Comparison of ENCODE assay signal across 10 cellular contexts in genomic region chr3:108131795-108132134, GRCh38. TPM values are rescaled to one million over a fixed set of nuclear protein-coding genes. Genes with fewer than 3 reads are reported as not detected.
DNase-seq lines count a peak whose midpoint lies in the region; ATAC-seq and TF ChIP-seq lines count a peak whose summit lies in the region.
"Had no signal": no experiment of that assay in that cellular context is flagged by ENCODE, and none has a peak within 500 bp of the region (broad histone marks: within the 10 kb centered on the region; RNA-seq: fewer than 3 reads in every experiment).

No MANE protein-coding gene starts in this region.

- H3K79me1 ChIP-seq in H9 (ENCODE audit: insufficient read depth, low read depth, low read length, poor library complexity, severe bottlenecking), result no peaks in the 10 kb centered on the region

- H3K56ac ChIP-seq in H9 (ENCODE audit: insufficient read length, low read depth, low read length), result no peak overlapping the region

- peak overlapping the region; percentile 91 for H3K4me3 Mint-ChIP-seq in activated T-helper 17 cell treated with anti-CD3 and anti-CD28 coated beads, Interleukin-2, amount 50 U/mL, for 72 hours
- H3K4me3 Mint-ChIP-seq in H9 (no peak overlapping the region), endothelial cell (ENCODE audit: unreplicated experiment) (no peak overlapping the region)

- H3K4me1 ChIP-seq in neutrophil (ENCODE audit: control insufficient read depth in 1 of 2, insufficient read depth in 1 of 2, low read depth in 1 of 2, low read length in 1 of 2) (peaks cover 42 to 46% of the 10 kb centered on the region in 2 experiments), H9 (ENCODE audit: insufficient read depth, low read length) (no peaks in the 10 kb centered on the region)

- no CpG with 5 or more reads among the region's 4 CpGs for WGBS in H9 (ENCODE audit: extremely low coverage, insufficient read length, low lambda C conversion rate)

- H3K4me3 ChIP-seq in neutrophil (ENCODE audit: low read depth in 1 of 2, low read length in 1 of 2), result peak overlapping the region; percentile 57 to 60

- H2BK20ac ChIP-seq in H9 (ENCODE audit: low read depth, low read length, poor library complexity, severe bottlenecking), result no peak overlapping the region

- no peak overlapping the region for H2BK15ac ChIP-seq in H9 (ENCODE audit: low read depth, low read length)

- H3K9me3 ChIP-seq in neutrophil, result no peaks in the 10 kb centered on the region
- no peaks in the 10 kb centered on the region for H3K9me3 ChIP-seq in H9 (ENCODE audit: control insufficient read depth, low read depth, low read length)

- no peak overlapping the region for H3K14ac ChIP-seq in H9 (ENCODE audit: insufficient read depth, low read length)

- H2BK120ac ChIP-seq in H9 (ENCODE audit: low read depth, low read length, poor library complexity, severe bottlenecking), result no peak overlapping the region

- no peak overlapping the region for H3K9ac ChIP-seq in H9 (ENCODE audit: extremely low read depth, insufficient read length, low read length)

- no peak overlapping the region for H3K23ac ChIP-seq in H9 (ENCODE audit: insufficient read length, low read depth, low read length)

- H2AFZ ChIP-seq in H9 (ENCODE audit: low read length), result no peak overlapping the region

- no peaks in the 10 kb centered on the region for H3K27me3 Mint-ChIP-seq in activated T-helper 17 cell treated with anti-CD3 and anti-CD28 coated beads, Interleukin-2, amount 50 U/mL, for 72 hours
- no peaks in the 10 kb centered on the region for H3K27me3 Mint-ChIP-seq in H9 (ENCODE audit: low read depth)
- no peaks in the 10 kb centered on the region for H3K27me3 Mint-ChIP-seq in endothelial cell (ENCODE audit: unreplicated experiment)
- H3K27me3 Mint-ChIP-seq: progenitor cell of endocrine pancreas had no signal

- no peak overlapping the region for H2BK5ac ChIP-seq in H9 (ENCODE audit: insufficient read length, low read length)

- H3K9me3 Mint-ChIP-seq in activated T-helper 17 cell treated with anti-CD3 and anti-CD28 coated beads, Interleukin-2, amount 50 U/mL, for 72 hours, result peaks cover 10% of the 10 kb centered on the region
- no peaks in the 10 kb centered on the region for H3K9me3 Mint-ChIP-seq in H9
- no peaks in the 10 kb centered on the region for H3K9me3 Mint-ChIP-seq in endothelial cell (ENCODE audit: unreplicated experiment)

- DNase-seq in NOMO-1 (lab: John Stamatoyannopoulos, UW; ENCODE audit: unreplicated experiment in 2 of 2) (peak; percentile 60 to 84), NOMO-1 treated with dmso at 0.1 percent for 144 hours (lab: John Stamatoyannopoulos, UW; ENCODE audit: unreplicated experiment) (no peak), M059J (ENCODE audit: low read depth) (peak; percentile 27), H9 (no peak), endothelial cell (ENCODE audit: low spot score) (no peak), AG08395 (ENCODE audit: low spot score) (no peak)

- H3K79me2 ChIP-seq in H9 (ENCODE audit: insufficient read depth, low read length), result no peaks in the 10 kb centered on the region

- H3K36me3 ChIP-seq in neutrophil, result no peaks in the 10 kb centered on the region

- H4K91ac ChIP-seq in H9 (ENCODE audit: insufficient read length, low read depth, low read length), result no peak overlapping the region

- H3K4ac ChIP-seq in H9 (ENCODE audit: low read depth, low read length), result no peak overlapping the region

- H3K27ac ChIP-seq in neutrophil (peak overlapping the region; percentile 80), H9 (ENCODE audit: insufficient read length, low read depth, low read length) (no peak overlapping the region)
- H3K27ac ChIP-seq: 22Rv1 had no signal

- H3K36me3 Mint-ChIP-seq in activated T-helper 17 cell treated with anti-CD3 and anti-CD28 coated beads, Interleukin-2, amount 50 U/mL, for 72 hours (ENCODE audit: low read depth), result peaks cover 97% of the 10 kb centered on the region
- H3K36me3 Mint-ChIP-seq in H9 (ENCODE audit: insufficient read depth in 1 of 3, low read depth in 3 of 3) (no peaks in the 10 kb centered on the region), endothelial cell (ENCODE audit: low read depth, unreplicated experiment) (no peaks in the 10 kb centered on the region)

- TF ChIP-seq CTCF in neutrophil (IDR thresholded peaks at IDR 0.05) (no peak), H9 (conservative IDR thresholded peaks at IDR 0.05) (no peak), endothelial cell (IDR thresholded peaks at IDR 0.05; ENCODE audit: unreplicated experiment) (no peak)

- no peak overlapping the region for H2AK5ac ChIP-seq in H9 (ENCODE audit: insufficient read length, low read length)

- H3K27me3 ChIP-seq in neutrophil (no peaks in the 10 kb centered on the region), H9 (ENCODE audit: insufficient read depth, low read length) (no peaks in the 10 kb centered on the region)

- peaks cover 80% of the 10 kb centered on the region for H3K4me1 Mint-ChIP-seq in activated T-helper 17 cell treated with anti-CD3 and anti-CD28 coated beads, Interleukin-2, amount 50 U/mL, for 72 hours
- peaks cover 0 to under 1% of the 10 kb centered on the region in 2 experiments; a peak in 1 of 4 replicates for H3K4me1 Mint-ChIP-seq in H9
- H3K4me1 Mint-ChIP-seq in endothelial cell (ENCODE audit: unreplicated experiment), result peaks cover 34% of the 10 kb centered on the region

- no peak overlapping the region for H3T11ph ChIP-seq in H9 (ENCODE audit: low read length)

- H3K18ac ChIP-seq in H9 (ENCODE audit: insufficient read length, low read depth, low read length), result no peak overlapping the region

- no peak overlapping the region for H3K4me2 ChIP-seq in H9 (ENCODE audit: insufficient read depth, insufficient read length, low read length)

- no peak overlapping the region for H4K5ac ChIP-seq in H9 (ENCODE audit: insufficient read length, low read depth, low read length)

- no peaks in the 10 kb centered on the region for H3K23me2 ChIP-seq in H9 (ENCODE audit: insufficient read length, low read depth, low read length, poor library complexity, severe bottlenecking)

- no peaks in the 10 kb centered on the region for H4K20me1 ChIP-seq in H9 (ENCODE audit: control insufficient read depth, insufficient read depth, insufficient read length)

- no peak overlapping the region for H2BK12ac ChIP-seq in H9 (ENCODE audit: insufficient read length, low read depth, low read length)

- no peak for ATAC-seq in activated T-helper 17 cell treated with anti-CD3 and anti-CD28 coated beads, Interleukin-2, amount 50 U/mL, for 72 hours (replicated peaks)

- no peak overlapping the region for H4K8ac ChIP-seq in H9 (replicated peaks; ENCODE audit: insufficient read length, low read depth, low read length)

- peak overlapping the region; percentile 84 for H3K27ac Mint-ChIP-seq in activated T-helper 17 cell treated with anti-CD3 and anti-CD28 coated beads, Interleukin-2, amount 50 U/mL, for 72 hours
- H3K27ac Mint-ChIP-seq in H9 (no peak overlapping the region), endothelial cell (ENCODE audit: unreplicated experiment) (no peak overlapping the region)
- H3K27ac Mint-ChIP-seq: progenitor cell of endocrine pancreas had no signal

RNA-seq across cellular contexts. Expression of gene CD47, which starts 40.9 kb away (rescaled TPM):
- 184 and 189 TPM in 2 replicates for total RNA-seq in M059J (2014; rRNA removed; shearing (Covaris generic))
- total RNA-seq in activated T-helper 17 cell treated with anti-CD3 and anti-CD28 coated beads, Interleukin-2, amount 50 U/mL, for 72 hours, result 100 to 1,000 TPM; 139 to 197 TPM
- total RNA-seq in H9 (2021) (15.4 and 18.8 TPM in 2 replicates), endothelial cell (ENCODE audit: unreplicated experiment) (89.6 TPM)

Comparison
In these comparisons a context has a peak if more than half of its experiments do, and no peak if none do; other contexts are left out.
1. DNase-seq: peak in NOMO-1 (2 of 2) and M059J (single experiment); none in NOMO-1 treated with dmso at 0.1 percent for 144 hours (single experiment), H9 (single experiment), endothelial cell (single experiment) and AG08395 (single experiment).